Comparison of ENCODE assay signal across 23 cellular contexts in genomic region chr7:34752929-34753328, GRCh38.
DNase-seq lines count a peak whose midpoint lies in the region; ATAC-seq, FAIRE-seq and TF ChIP-seq lines count a peak whose summit lies in the region.
"Had no signal": no experiment of that assay in that cellular context is flagged by ENCODE, and none has a peak within 500 bp of the region (broad histone marks: within the 10 kb centered on the region; RNA-seq: fewer than 3 reads in every experiment).

No MANE protein-coding gene starts in this region.

- H3K4me1 ChIP-seq in HepG2 (ENCODE audit: insufficient read depth, low read length) (peaks cover 77% of the 10 kb centered on the region), right lobe of liver (peaks cover 0 to 4% (median 0%) of the 10 kb centered on the region in 4 donors), KMS-11 (ENCODE audit: low read depth, poor library complexity, severe bottlenecking) (peaks cover 100% of the 10 kb centered on the region), upper lobe of right lung (peaks cover 9% of the 10 kb centered on the region)
- H3K4me1 ChIP-seq: gastrocnemius medialis had no signal

- 39% methylated on average over 3 of the region's 3 CpGs for WGBS in HepG2 (ENCODE audit: low lambda C conversion rate)
- 15% methylated on average over 3 of the region's 3 CpGs for WGBS in right lobe of liver (ENCODE audit: insufficient coverage, low coverage, low lambda C conversion rate, missing lambda C conversion rate)

- POLR2A ChIA-PET in HepG2 (lab: Yijun Ruan, JAX) = no interaction called here
- POLR2A ChIA-PET in activated CD4-positive, alpha-beta T cell treated with anti-CD3 and anti-CD28 coated beads, Interleukin-2, amount 10 ng/mL, durations not matched to agents 7 days and 5 days (lab: Charles Lee) = no interaction called here

- no peak for FAIRE-seq in HepG2 (lab: Jason Lieb, UNC)
- FAIRE-seq: K562 had no signal

- no peaks in the 10 kb centered on the region for H3K27me3 Mint-ChIP-seq in activated CD4-positive, alpha-beta T cell treated with anti-CD3 and anti-CD28 coated beads, Interleukin-2, amount 10 ng/mL, durations not matched to agents 7 days and 5 days
- H3K27me3 Mint-ChIP-seq: activated CD8-positive, alpha-beta memory T cell treated with anti-CD3 and anti-CD28 coated beads, Interleukin-2, amount 10 ng/mL, durations not matched to agents 7 days and 5 days had no signal

- TF ChIP-seq CTCF in HepG2 (CRISPR knock-in tag; IDR thresholded peaks at IDR 0.05) (no peak), right lobe of liver (IDR thresholded peaks at IDR 0.05) (no peak), KMS-11 (conservative IDR thresholded peaks at IDR 0.05; ENCODE audit: low read depth, low read length) (no peak), upper lobe of right lung (IDR thresholded peaks at IDR 0.05) (no peak)

- CTCF ChIA-PET in HepG2 (lab: Yijun Ruan, JAX; ENCODE audit: low intra/inter-chr PET ratio, low total read pairs) = no interaction called here
- CTCF ChIA-PET in activated CD4-positive, alpha-beta T cell treated with anti-CD3 and anti-CD28 coated beads, Interleukin-2, amount 10 ng/mL, durations not matched to agents 7 days and 5 days (lab: Charles Lee) = no interaction called here

- H3K4me1 Mint-ChIP-seq in activated CD4-positive, alpha-beta T cell treated with anti-CD3 and anti-CD28 coated beads, Interleukin-2, amount 10 ng/mL, durations not matched to agents 7 days and 5 days = no peaks in the 10 kb centered on the region
- H3K4me1 Mint-ChIP-seq: activated CD8-positive, alpha-beta memory T cell treated with anti-CD3 and anti-CD28 coated beads, Interleukin-2, amount 10 ng/mL, durations not matched to agents 7 days and 5 days; CD4-positive, CD25-positive, alpha-beta regulatory T cell had no signal

- H3K36me3 ChIP-seq in HepG2 (replicated peaks in 1 of 2; ENCODE audit: control insufficient read depth in 1 of 2, insufficient read depth in 2 of 2, low read length in 2 of 2) = peaks cover 2 to 11% of the 10 kb centered on the region in 2 experiments
- H3K36me3 ChIP-seq in right lobe of liver = no peaks in the 10 kb centered on the region
- H3K36me3 ChIP-seq in KMS-11 (ENCODE audit: insufficient read depth) = no peaks in the 10 kb centered on the region
- H3K36me3 ChIP-seq in upper lobe of right lung = no peaks in the 10 kb centered on the region
- H3K36me3 ChIP-seq: gastrocnemius medialis had no signal

- no peak overlapping the region for H3K27ac Mint-ChIP-seq in activated CD4-positive, alpha-beta T cell treated with anti-CD3 and anti-CD28 coated beads, Interleukin-2, amount 10 ng/mL, durations not matched to agents 7 days and 5 days
- H3K27ac Mint-ChIP-seq: activated CD8-positive, alpha-beta memory T cell treated with anti-CD3 and anti-CD28 coated beads, Interleukin-2, amount 10 ng/mL, durations not matched to agents 7 days and 5 days; activated T-cell treated with anti-CD3 and anti-CD28 coated beads, Interleukin-2, amount 50 U/mL, for 72 hours; CD4-positive, CD25-positive, alpha-beta regulatory T cell; stimulated activated naive CD8-positive, alpha-beta T cell treated with anti-CD3 and anti-CD28 coated beads, Interleukin-15, Interleukin-2, amounts not matched to agents 100 ng/mL and 50 ng/mL, for 24 hours had no signal

- no peak for DNase-seq in HepG2 (ENCODE audit: low spot score)
- no peak for DNase-seq in right lobe of liver
- DNase-seq in upper lobe of right lung = no peak
- no peak for DNase-seq in activated CD4-positive, CD25-positive, alpha-beta regulatory T cell treated with anti-CD3 and anti-CD28 coated beads, Interleukin-2, amount 50 U/mL, for 72 hours
- DNase-seq in activated CD4-positive, alpha-beta T cell treated with anti-CD3 and anti-CD28 coated beads, Interleukin-2, amount 10 ng/mL, durations not matched to agents 7 days and 5 days = no peak
- DNase-seq: activated CD4-positive, alpha-beta T cell treated with anti-CD3 and anti-CD28 coated beads for 48 hours; activated CD8-positive, alpha-beta memory T cell treated with anti-CD3 and anti-CD28 coated beads, Interleukin-2, amount 10 ng/mL, durations not matched to agents 7 days and 5 days; activated naive CD4-positive, alpha-beta T cell; activated T-cell treated with anti-CD3 and anti-CD28 coated beads, Interleukin-2, amount 50 U/mL, for 72 hours; CD4-positive, CD25-positive, alpha-beta regulatory T cell; gastrocnemius medialis; H7; hippocampal formation; NCI-H1105; NCI-H1930; NCI-H526; nucleus accumbens; SHP77 had no signal

- no peak overlapping the region for H3K4me3 Mint-ChIP-seq in activated CD4-positive, alpha-beta T cell treated with anti-CD3 and anti-CD28 coated beads, Interleukin-2, amount 10 ng/mL, durations not matched to agents 7 days and 5 days
- H3K4me3 Mint-ChIP-seq: activated CD8-positive, alpha-beta memory T cell treated with anti-CD3 and anti-CD28 coated beads, Interleukin-2, amount 10 ng/mL, durations not matched to agents 7 days and 5 days; activated T-cell treated with anti-CD3 and anti-CD28 coated beads, Interleukin-2, amount 50 U/mL, for 72 hours; CD4-positive, CD25-positive, alpha-beta regulatory T cell; stimulated activated naive CD8-positive, alpha-beta T cell treated with anti-CD3 and anti-CD28 coated beads, Interleukin-15, Interleukin-2, amounts not matched to agents 100 ng/mL and 50 ng/mL, for 24 hours had no signal

- H3K9me3 Mint-ChIP-seq in activated CD4-positive, alpha-beta T cell treated with anti-CD3 and anti-CD28 coated beads, Interleukin-2, amount 10 ng/mL, durations not matched to agents 7 days and 5 days = no peaks in the 10 kb centered on the region
- H3K9me3 Mint-ChIP-seq: activated T-cell treated with anti-CD3 and anti-CD28 coated beads, Interleukin-2, amount 50 U/mL, for 72 hours; CD4-positive, CD25-positive, alpha-beta regulatory T cell; stimulated activated naive CD8-positive, alpha-beta T cell treated with anti-CD3 and anti-CD28 coated beads, Interleukin-15, Interleukin-2, amounts not matched to agents 100 ng/mL and 50 ng/mL, for 24 hours had no signal

- H3K4me3 ChIP-seq in HepG2 (replicated peaks in 1 of 3; ENCODE audit: insufficient read depth in 1 of 3, low read depth in 2 of 3, low read length in 3 of 3) (peak overlapping the region in 1 of 3 experiments; percentile 39; a peak in 1 of 6 replicates), right lobe of liver (no peak overlapping the region), KMS-11 (IDR thresholded peaks at IDR 0.05; ENCODE audit: insufficient read depth, low read depth, low read length) (no peak overlapping the region), upper lobe of right lung (no peak overlapping the region)
- H3K4me3 ChIP-seq: gastrocnemius medialis, K562 had no signal

- H2AFZ ChIP-seq in HepG2 (ENCODE audit: low read length) (no peak overlapping the region), KMS-11 (ENCODE audit: low read depth) (peak overlapping the region; percentile 11; the same call in 1 of the 2 replicates)

- TF ChIP-seq POLR2A in HepG2 (IDR thresholded peaks at IDR 0.05; ENCODE audit: insufficient read depth in 1 of 2, low read depth in 2 of 2, low read length in 2 of 2) (no peak), right lobe of liver (IDR thresholded peaks at IDR 0.05) (no peak)

- TF ChIP-seq EP300 in HepG2 (IDR thresholded peaks at IDR 0.05; ENCODE audit: low read depth in 2 of 2, low read length in 2 of 2) (no peak), HepG2 (CRISPR knock-in tag; IDR thresholded peaks at IDR 0.05; ENCODE audit: borderline replicate concordance) (no peak)

- H3K9me3 ChIP-seq in HepG2 (ENCODE audit: low read length) (no peaks in the 10 kb centered on the region), right lobe of liver (no peaks in the 10 kb centered on the region), upper lobe of right lung (no peaks in the 10 kb centered on the region)
- H3K9me3 ChIP-seq: gastrocnemius medialis had no signal

- H3K4me2 ChIP-seq in HepG2 (ENCODE audit: low read depth, low read length) (peak overlapping the region; percentile 69), KMS-11 (peak overlapping the region; percentile 53)

- H3K27ac ChIP-seq in HepG2 (ENCODE audit: extremely low read length, insufficient read depth, low read length) (peak overlapping the region; percentile 80), right lobe of liver (no peak overlapping the region), KMS-11 (peak overlapping the region; percentile 69; the same call in 1 of the 2 replicates), upper lobe of right lung (peak overlapping the region; percentile 6)
- H3K27ac ChIP-seq: gastrocnemius medialis had no signal

- no peaks in the 10 kb centered on the region for H4K20me1 ChIP-seq in HepG2 (ENCODE audit: insufficient read depth, low read length)
- no peaks in the 10 kb centered on the region for H4K20me1 ChIP-seq in KMS-11 (ENCODE audit: insufficient read depth)

- no TSS peak for BruUV-seq in HepG2 (replicated peaks; lab: Mats Ljungman, UMichigan)

- ATAC-seq in HepG2 = no peak
- ATAC-seq in right lobe of liver = no peak
- peak; percentile 39 for ATAC-seq in HG02678 (IDR thresholded peaks at IDR 0.05; ENCODE audit: unreplicated experiment)
- ATAC-seq in upper lobe of right lung = no peak
- ATAC-seq in activated CD4-positive, CD25-positive, alpha-beta regulatory T cell treated with anti-CD3 and anti-CD28 coated beads, Interleukin-2, amount 50 U/mL, for 24 hours = no peak
- ATAC-seq: activated CD8-positive, alpha-beta memory T cell treated with anti-CD3 and anti-CD28 coated beads, Interleukin-2, amount 10 ng/mL, durations not matched to agents 7 days and 5 days; activated T-cell treated with anti-CD3 and anti-CD28 coated beads, Interleukin-2, amount 50 U/mL, for 72 hours; gastrocnemius medialis; K562 had no signal

- in situ Hi-C loops in HepG2 (cut with HindIII; ENCODE audit: extremely low pct_ligation_motif_present, low pct_unique_long_range_greater_than_20kb) = no loop called here

- H3K9ac ChIP-seq in HepG2 (ENCODE audit: insufficient read depth, low read depth, low read length) (0 out of 2 replicates have a peak overlapping the region, but pooled peaks have one; percentile 6), KMS-11 (no peak overlapping the region)

- no peaks in the 10 kb centered on the region for H3K36me3 Mint-ChIP-seq in activated CD4-positive, alpha-beta T cell treated with anti-CD3 and anti-CD28 coated beads, Interleukin-2, amount 10 ng/mL, durations not matched to agents 7 days and 5 days (ENCODE audit: low read depth)
- H3K36me3 Mint-ChIP-seq: activated CD8-positive, alpha-beta memory T cell treated with anti-CD3 and anti-CD28 coated beads, Interleukin-2, amount 10 ng/mL, durations not matched to agents 7 days and 5 days; CD4-positive, CD25-positive, alpha-beta regulatory T cell had no signal

- H3K79me2 ChIP-seq in HepG2 (ENCODE audit: insufficient read depth, low read length) = peaks cover 63% of the 10 kb centered on the region
- no peaks in the 10 kb centered on the region for H3K79me2 ChIP-seq in KMS-11 (ENCODE audit: insufficient read depth, low read depth)

- intact Hi-C loops in HepG2 (cut with micrococcal nuclease; ENCODE audit: unreplicated experiment) = loop anchor here (10.0 kb wide), 1 partner anchor 942 kb away; the partner anchor contains the start of gene HERPUD2
- intact Hi-C loops in right lobe of liver (cut with DNase I) = loop anchor here in 1 of 2 donors (10.0 kb wide), 1 partner anchor 78 kb away; no protein-coding TSS in a partner anchor
- intact Hi-C loops in upper lobe of right lung (cut with DNase I) = no loop called here

- H3K27me3 ChIP-seq in HepG2 (ENCODE audit: control insufficient read depth in 1 of 2, insufficient read depth in 2 of 2, low read length in 2 of 2) = no peaks in the 10 kb centered on the region
- no peaks in the 10 kb centered on the region for H3K27me3 ChIP-seq in right lobe of liver
- H3K27me3 ChIP-seq in KMS-11 (ENCODE audit: insufficient read depth, low read depth) = no peaks in the 10 kb centered on the region
- no peaks in the 10 kb centered on the region for H3K27me3 ChIP-seq in upper lobe of right lung
- H3K27me3 ChIP-seq: gastrocnemius medialis had no signal

- no peak for TF ChIP-seq RAD21 in HepG2 (CRISPR knock-in tag; IDR thresholded peaks at IDR 0.05)

Comparison
In these comparisons a context has a peak if more than half of its experiments do, and no peak if none do; other contexts are left out.
1. H3K27ac ChIP-seq: peak in HepG2 (single experiment), KMS-11 (single experiment) and upper lobe of right lung (single experiment); none in right lobe of liver (0 of 3).